In genomic region chr2:16125614-16126125, GRCh38 we compare ENCODE assay signal across 21 cellular contexts.
DNase-seq lines count a peak whose midpoint lies in the region; FAIRE-seq and TF ChIP-seq lines count a peak whose summit lies in the region.
"Had no signal": no experiment of that assay in that cellular context is flagged by ENCODE, and none has a peak within 500 bp of the region (broad histone marks: within the 10 kb centered on the region; RNA-seq: fewer than 3 reads in every experiment).

No MANE protein-coding gene starts in this region.

- no peaks in the 10 kb centered on the region for H3K79me1 ChIP-seq in H1 (ENCODE audit: low read depth, low read length)

- H2BK5ac ChIP-seq in H1 (ENCODE audit: low read depth, low read length) = no peak overlapping the region

- DNase-seq in Daoy (ENCODE audit: low read depth) = peak; percentile 54
- peak in 1 of 2 experiments; percentile 33 for DNase-seq in H1 (ENCODE audit: low read depth in 1 of 2, low spot score in 2 of 2)
- DNase-seq in smooth muscle cell (lab: John Stamatoyannopoulos, UW; ENCODE audit: unreplicated experiment) = no peak
- no peak for DNase-seq in GM12892 (ENCODE audit: insufficient read length)
- no peak for DNase-seq in NCI-H2171 treated with DMSO at 0.1 percent for 48 hours (lab: John Stamatoyannopoulos, UW)
- no peak for DNase-seq in D341Med (ENCODE audit: low spot score)
- DNase-seq: DMS 273 treated with DMSO at 0.1 percent for 48 hours, DND-41, GM23248, Karpas-422, MM.1S, NCI-H1092, NCI-H146, NCI-H2081 treated with DMSO at 0.1 percent for 48 hours, NCI-H510A, NCI-H748 treated with DMSO at 0.1 percent for 48 hours, Right ventricle myocardium superior had no signal

- peak overlapping the region; percentile 73; the same call in 1 of the 2 replicates for H3K18ac ChIP-seq in H1 (ENCODE audit: extremely low read depth, low read length)

- no peak overlapping the region for H3K23ac ChIP-seq in H1 (ENCODE audit: insufficient read length)

- POLR2A ChIA-PET in H1 (lab: Charles Lee; ENCODE audit: partially characterized antibody) = interaction anchor here (1.7 kb wide), 1 partner anchor 99 kb away, joined by 4 read pairs; no protein-coding TSS in a partner anchor

- H3K27ac ChIP-seq in H1 (ENCODE audit: low read depth, low read length) (no peak overlapping the region), mucosa of rectum (ENCODE audit: low read depth in 2 of 2, low read length in 2 of 2) (peak overlapping the region; percentile 18 to 38), smooth muscle cell (ENCODE audit: low read depth) (peak overlapping the region; percentile 44)
- H3K27ac ChIP-seq: C4-2B, GM23248, SK-N-MC had no signal

- H4K91ac ChIP-seq in H1 (replicated peaks; ENCODE audit: insufficient read length, low read length) = peak overlapping the region; percentile 49

- 91% methylated on average over 10 of the region's 12 CpGs; no CpG with 5 or more reads in 1 of the 2 experiments for WGBS in H1 (ENCODE audit: extremely low coverage in 1 of 2, insufficient coverage in 1 of 2, insufficient read length in 1 of 2, insufficient replicate concordance in 2 of 2, low coverage in 1 of 2, low lambda C conversion rate in 2 of 2, missing lambda C conversion rate in 1 of 2), 2 experiments
- 60% methylated on average over 12 of the region's 12 CpGs for WGBS in smooth muscle cell (ENCODE audit: low lambda C conversion rate)

- CTCF ChIA-PET in H1 (lab: Charles Lee; ENCODE audit: partially characterized antibody) = interaction anchor here (1.3 to 3.1 kb wide), 2 partner anchors 11 to 344 kb away, joined by 3 to 14 read pairs; no protein-coding TSS in a partner anchor

- TF ChIP-seq POLR2A in H1 (IDR thresholded peaks at IDR 0.05; ENCODE audit: control extremely low read depth in 1 of 2, low read depth in 2 of 2, low read length in 2 of 2) (no peak), GM12892 (IDR thresholded peaks at IDR 0.05; ENCODE audit: low read depth, low read length) (no peak)

- H3K79me2 ChIP-seq in H1 (ENCODE audit: control insufficient read depth in 1 of 2, insufficient read depth in 2 of 2, low read length in 2 of 2) (no peaks in the 10 kb centered on the region), smooth muscle cell (ENCODE audit: low read depth) (no peaks in the 10 kb centered on the region)

- no peak for TF ChIP-seq CTCF in H1 (IDR thresholded peaks at IDR 0.05; ENCODE audit: control extremely low read depth in 1 of 3, insufficient read depth in 1 of 3, low read depth in 1 of 3, low read length in 3 of 3)
- no peak for TF ChIP-seq CTCF in smooth muscle cell (IDR thresholded peaks at IDR 0.05; ENCODE audit: borderline replicate concordance, insufficient read depth, poor library complexity, severe bottlenecking)

- H2AK5ac ChIP-seq in H1 (ENCODE audit: low read depth, low read length) = no peak overlapping the region

- peaks cover 8% of the 10 kb centered on the region for H3F3A ChIP-seq in smooth muscle cell (ENCODE audit: low read depth)

- H3K23me2 ChIP-seq in H1 (ENCODE audit: low read depth, low read length) = peaks cover 2% of the 10 kb centered on the region; the same call in 1 of the 2 replicates

- H3K14ac ChIP-seq in H1 (ENCODE audit: insufficient read length) = no peak overlapping the region

- H3K4me1 ChIP-seq in H1 (replicated peaks in 1 of 4; ENCODE audit: control insufficient read depth in 3 of 4, insufficient read depth in 4 of 4, low read length in 3 of 4) (no peaks in the 10 kb centered on the region; a peak in 2 of 7 replicates), mucosa of rectum (ENCODE audit: control insufficient read depth in 2 of 2, insufficient read depth in 2 of 2, low read length in 2 of 2) (peaks cover 19 to 27% of the 10 kb centered on the region in 2 donors), smooth muscle cell (ENCODE audit: low read depth) (peaks cover 8% of the 10 kb centered on the region)

- H3K27me3 ChIP-seq in H1 (replicated peaks in 1 of 4; ENCODE audit: control insufficient read depth in 3 of 4, extremely low read depth in 1 of 4, insufficient read depth in 3 of 4, low read length in 3 of 4) (no peaks in the 10 kb centered on the region), mucosa of rectum (ENCODE audit: control insufficient read depth in 2 of 2, insufficient read depth in 2 of 2, low read length in 2 of 2) (no peaks in the 10 kb centered on the region), smooth muscle cell (ENCODE audit: low read depth) (no peaks in the 10 kb centered on the region)

- H3K4me2 ChIP-seq in H1 (ENCODE audit: insufficient read depth in 1 of 2, low read depth in 2 of 2, low read length in 2 of 2) (no peak overlapping the region), smooth muscle cell (peak overlapping the region; percentile 58)

- H4K8ac ChIP-seq in H1 (ENCODE audit: extremely low read depth, insufficient read depth, low read length) = no peak overlapping the region

- H4K20me1 ChIP-seq in H1 (replicated peaks in 1 of 2; ENCODE audit: control insufficient read depth in 1 of 2, insufficient read depth in 2 of 2, low read length in 2 of 2) (no peaks in the 10 kb centered on the region), smooth muscle cell (ENCODE audit: low read depth) (no peaks in the 10 kb centered on the region)

- H3K9me3 ChIP-seq in H1 (ENCODE audit: insufficient read depth in 2 of 2, low read depth in 1 of 2, low read length in 1 of 2) = peaks cover 4 to 5% of the 10 kb centered on the region in 2 experiments; a peak in 3 of 4 replicates
- H3K9me3 ChIP-seq in mucosa of rectum (ENCODE audit: control insufficient read depth in 2 of 2, low read length in 2 of 2) = no peaks in the 10 kb centered on the region
- peaks cover 4% of the 10 kb centered on the region for H3K9me3 ChIP-seq in smooth muscle cell (replicated peaks; ENCODE audit: low read depth)

- H3K4me3 ChIP-seq in H1 (ENCODE audit: extremely low read depth in 1 of 4, insufficient read depth in 2 of 4, low read depth in 3 of 4, low read length in 4 of 4) (no peak overlapping the region), mucosa of rectum (ENCODE audit: low read length in 2 of 2) (no peak overlapping the region), smooth muscle cell (no peak overlapping the region)
- H3K4me3 ChIP-seq: GM23248, SK-N-MC had no signal

- H2BK20ac ChIP-seq in H1 (ENCODE audit: low read length) = no peak overlapping the region

- no peak overlapping the region for H2BK120ac ChIP-seq in H1 (replicated peaks; ENCODE audit: low read depth, low read length)

- no peak overlapping the region for H2AFZ ChIP-seq in H1 (ENCODE audit: low read length)
- no peak overlapping the region for H2AFZ ChIP-seq in smooth muscle cell (ENCODE audit: low read depth)
- H2AFZ ChIP-seq: GM23248 had no signal

- H3K9ac ChIP-seq in H1 (replicated peaks in 1 of 4; ENCODE audit: extremely low read depth in 1 of 4, low read depth in 3 of 4, low read length in 3 of 4) (no peak overlapping the region), mucosa of rectum (ENCODE audit: low read depth in 1 of 2, low read length in 2 of 2) (no peak overlapping the region), smooth muscle cell (ENCODE audit: low read depth) (no peak overlapping the region)
- H3K9ac ChIP-seq: GM23248 had no signal

- TF ChIP-seq RAD21 in H1 (IDR thresholded peaks at IDR 0.05 in 1 of 2, conservative IDR thresholded peaks at IDR 0.05 in 1 of 2; ENCODE audit: low read depth in 2 of 2, low read length in 2 of 2) = no peak

- no peak overlapping the region for H3K4ac ChIP-seq in H1 (replicated peaks; ENCODE audit: insufficient read length, low read depth, low read length)

- H4K5ac ChIP-seq in H1 (ENCODE audit: insufficient read length, low read depth, low read length) = no peak overlapping the region

- FAIRE-seq in H1 (lab: Jason Lieb, UNC) = no peak
- FAIRE-seq in GM12892 (lab: Jason Lieb, UNC) = no peak
- FAIRE-seq: G401.6 had no signal

- no peak overlapping the region for H2BK15ac ChIP-seq in H1 (ENCODE audit: low read length)

- H3K36me3 ChIP-seq in H1 (ENCODE audit: control insufficient read depth in 2 of 4, insufficient read depth in 4 of 4, low read length in 3 of 4) (no peaks in the 10 kb centered on the region), mucosa of rectum (ENCODE audit: control insufficient read depth in 2 of 2, insufficient read depth in 2 of 2, low read length in 2 of 2) (no peaks in the 10 kb centered on the region), smooth muscle cell (ENCODE audit: low read depth) (no peaks in the 10 kb centered on the region)

- no peak overlapping the region for H2BK12ac ChIP-seq in H1 (ENCODE audit: low read depth, low read length)

- no peak for TF ChIP-seq EP300 in H1 (IDR thresholded peaks at IDR 0.05; ENCODE audit: borderline replicate concordance in 1 of 2, low read depth in 2 of 2, low read length in 2 of 2)

- H3K56ac ChIP-seq in H1 (replicated peaks; ENCODE audit: insufficient read length, low read depth, low read length) = no peak overlapping the region

TF ChIP-seq in H1, 55 proteins besides CTCF, POLR2A, EP300 and RAD21:
- TF ChIP-seq GTF2F1 (IDR thresholded peaks at IDR 0.05; ENCODE audit: borderline replicate concordance, low read depth, low read length) (no peak), TAF7 (optimal IDR thresholded peaks at IDR 0.05; ENCODE audit: borderline replicate concordance, low read depth, low read length) (no peak), SIRT6 (IDR thresholded peaks at IDR 0.05; ENCODE audit: low read length) (no peak), CBX5 (IDR thresholded peaks at IDR 0.05; ENCODE audit: low read depth, low read length) (no peak), CREB1 (IDR thresholded peaks at IDR 0.05) (no peak), CHD1 (IDR thresholded peaks at IDR 0.05; ENCODE audit: low read depth, low read length) (no peak), ZNF274 (IDR thresholded peaks at IDR 0.05; ENCODE audit: borderline replicate concordance, extremely low read depth, low read length) (no peak)
